9 cellular contexts compared by ENCODE assay signal in the genomic region with DNA sequence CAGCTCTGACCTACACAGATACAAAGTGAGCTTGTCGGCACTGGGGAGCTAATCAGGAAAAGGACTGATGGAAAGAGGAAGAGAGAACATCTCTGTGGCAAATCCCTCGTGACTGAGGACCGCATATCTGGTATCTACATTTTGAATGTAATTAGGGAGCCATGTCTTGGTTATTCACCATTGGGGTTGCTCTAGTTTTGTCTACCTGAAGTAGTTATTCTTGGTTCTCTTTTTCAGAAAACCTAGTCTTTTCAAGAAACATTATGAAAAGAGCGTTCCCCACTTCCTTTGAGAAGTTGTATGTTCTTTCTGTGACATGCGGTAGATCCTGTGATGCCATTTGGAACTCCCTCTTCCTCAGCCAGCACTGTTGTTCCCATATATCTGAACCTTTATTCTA.
DNase-seq lines count a peak whose midpoint lies in the region; ATAC-seq and TF ChIP-seq lines count a peak whose summit lies in the region.
"Had no signal": no experiment of that assay in that cellular context is flagged by ENCODE, and none has a peak within 500 bp of the region (broad histone marks: within the 10 kb centered on the region; RNA-seq: fewer than 3 reads in every experiment).

No MANE protein-coding gene starts in this region.

- intact Hi-C loops in colonic mucosa (cut with DNase I), result loop anchor here (10.0 kb wide), 1 partner anchor 57 kb away; no protein-coding TSS in a partner anchor

- ATAC-seq in GM21360 (IDR thresholded peaks at IDR 0.05; ENCODE audit: unreplicated experiment), result peak; percentile 76
- ATAC-seq in HG03378 (IDR thresholded peaks at IDR 0.05; ENCODE audit: unreplicated experiment), result peak; percentile 88

- no peaks in the 10 kb centered on the region for H3K9me3 ChIP-seq in colonic mucosa
- H3K9me3 ChIP-seq: pancreas had no signal

- no peak overlapping the region for H3K4me3 ChIP-seq in colonic mucosa
- H3K4me3 ChIP-seq: pancreas had no signal

- no peaks in the 10 kb centered on the region for H3K36me3 ChIP-seq in colonic mucosa
- H3K36me3 ChIP-seq: pancreas had no signal

- TF ChIP-seq CTCF in GM13976 (IDR thresholded peaks at IDR 0.05; ENCODE audit: borderline replicate concordance, control extremely low read depth, extremely low read depth, insufficient read depth, missing control alignments) (no peak), colonic mucosa (IDR thresholded peaks at IDR 0.05) (no peak)

- in situ Hi-C loops in GM13976 (cut with MboI; ENCODE audit: low sequenced_read_pairs, unreplicated experiment), result no loop called here

- no peak overlapping the region for H3K9ac ChIP-seq in colonic mucosa (ENCODE audit: low read depth in 2 of 2, low read length in 2 of 2)

- H3K27me3 ChIP-seq in colonic mucosa, result no peaks in the 10 kb centered on the region
- H3K27me3 ChIP-seq: pancreas had no signal

- peak overlapping the region; percentile 11 for H3K27ac ChIP-seq in colonic mucosa
- H3K27ac ChIP-seq: pancreas had no signal

- DNase-seq in GM13976 (ENCODE audit: low spot score), result peak; percentile 43
- no peak for DNase-seq in colonic mucosa
- DNase-seq in Kasumi-1 (lab: John Stamatoyannopoulos, UW), result no peak
- no peak for DNase-seq in NCI-H2029 (lab: John Stamatoyannopoulos, UW)
- no peak for DNase-seq in COR-L47 (lab: John Stamatoyannopoulos, UW)
- DNase-seq in effector CD8-positive, alpha-beta T cell (lab: John Stamatoyannopoulos, UW), result no peak
- DNase-seq: pancreas had no signal

- H3K4me1 ChIP-seq in colonic mucosa, result peaks cover 7% of the 10 kb centered on the region
- H3K4me1 ChIP-seq: pancreas had no signal
